Comparison of ENCODE assay signal across 12 cellular contexts in genomic region chr1:107535091-107535490, GRCh38.
DNase-seq lines count a peak whose midpoint lies in the region; ATAC-seq and TF ChIP-seq lines count a peak whose summit lies in the region.
"Had no signal": no experiment of that assay in that cellular context is flagged by ENCODE, and none has a peak within 500 bp of the region (broad histone marks: within the 10 kb centered on the region; RNA-seq: fewer than 3 reads in every experiment).

No MANE protein-coding gene starts in this region.

- no peak overlapping the region for H3K4me3 Mint-ChIP-seq in natural killer cell
- H3K4me3 Mint-ChIP-seq: immature natural killer cell, neural crest cell had no signal

- H3K9me3 Mint-ChIP-seq in natural killer cell, result no peaks in the 10 kb centered on the region
- H3K9me3 Mint-ChIP-seq: immature natural killer cell, neural crest cell had no signal

- H3K4me2 ChIP-seq in BLaER1 treated with 17β-estradiol and CSF1 and Interleukin-3, amounts not matched to agents 10 nM and 100 nM, result peak overlapping the region; percentile 35 to 85 (median 60)

- no peak overlapping the region for H3K27ac Mint-ChIP-seq in natural killer cell
- H3K27ac Mint-ChIP-seq: immature natural killer cell had no signal

- ATAC-seq in GM19452 (IDR thresholded peaks at IDR 0.05; ENCODE audit: unreplicated experiment) (peak; percentile 64), HG03565 (IDR thresholded peaks at IDR 0.05; ENCODE audit: unreplicated experiment) (peak; percentile 70), RWPE2 (ENCODE audit: low read depth) (no peak), natural killer cell (no peak)

- H3K4me3 ChIP-seq in BLaER1 treated with 17β-estradiol and CSF1 and Interleukin-3, amounts not matched to agents 10 nM and 100 nM, result no peak overlapping the region
- H3K4me3 ChIP-seq in RWPE2 (ENCODE audit: severe bottlenecking), result no peak overlapping the region

- H3K27me3 Mint-ChIP-seq in natural killer cell (ENCODE audit: low read depth in 2 of 2), result peaks cover 11 to 14% of the 10 kb centered on the region in 2 donors

- no peaks in the 10 kb centered on the region for H4K20me1 ChIP-seq in BLaER1 treated with 17β-estradiol and CSF1 and Interleukin-3, amounts not matched to agents 10 nM and 100 nM

- H3K36me3 ChIP-seq in BLaER1 treated with 17β-estradiol and CSF1 and Interleukin-3, amounts not matched to agents 10 nM and 100 nM, result 0 out of 22 replicates have a peak, but pooled peaks cover 0 to 6% (median 0%) of the 10 kb centered on the region in 11 experiments
- no peaks in the 10 kb centered on the region for H3K36me3 ChIP-seq in RWPE2 (ENCODE audit: low read depth)

- H3K4me1 ChIP-seq in BLaER1 treated with 17β-estradiol and CSF1 and Interleukin-3, amounts not matched to agents 10 nM and 100 nM, result peaks cover 49 to 71% (median 61%) of the 10 kb centered on the region in 10 experiments
- H3K4me1 ChIP-seq in RWPE2 (ENCODE audit: insufficient read depth, poor library complexity, severe bottlenecking), result peaks cover 51% of the 10 kb centered on the region

- H3K36me3 Mint-ChIP-seq in natural killer cell, result no peaks in the 10 kb centered on the region
- H3K36me3 Mint-ChIP-seq: immature natural killer cell had no signal

- no peaks in the 10 kb centered on the region for H3K27me3 ChIP-seq in BLaER1 treated with 17β-estradiol and CSF1 and Interleukin-3, amounts not matched to agents 10 nM and 100 nM
- H3K27me3 ChIP-seq in RWPE2 (ENCODE audit: insufficient read depth, poor library complexity, severe bottlenecking), result no peaks in the 10 kb centered on the region

- no peak for TF ChIP-seq CTCF in RWPE2 (IDR thresholded peaks at IDR 0.05; ENCODE audit: poor library complexity, severe bottlenecking)
- TF ChIP-seq CTCF in natural killer cell (IDR thresholded peaks at IDR 0.05), result no peak

- intact Hi-C loops in natural killer cell (cut with micrococcal nuclease), result no loop called here

- H3K27ac ChIP-seq in BLaER1 treated with 17β-estradiol and CSF1 and Interleukin-3, amounts not matched to agents 10 nM and 100 nM, result peak overlapping the region in 4 of 11 experiments; percentile 26 to 65 (median 58); a peak in 5 of 22 replicates
- H3K27ac ChIP-seq in RWPE2 (ENCODE audit: poor library complexity, severe bottlenecking), result peak overlapping the region; percentile 81

- no peaks in the 10 kb centered on the region for H3K4me1 Mint-ChIP-seq in natural killer cell
- H3K4me1 Mint-ChIP-seq: immature natural killer cell, neural crest cell had no signal

- DNase-seq in RWPE2 (ENCODE audit: low spot score) (no peak), iPS-NIHi11 (ENCODE audit: low spot score) (no peak), natural killer cell (no peak), foreskin melanocyte (no peak), SIG-M5 (lab: John Stamatoyannopoulos, UW) (no peak)
- DNase-seq: activated T-cell treated with anti-CD3 and anti-CD28 coated beads, Interleukin-2, amount 50 U/mL, for 48 hours; immature natural killer cell; NCI-H774 had no signal

- peaks cover 0 to 48% (median 29%) of the 10 kb centered on the region in 11 experiments; a peak in 15 of 22 replicates for H3K9me3 ChIP-seq in BLaER1 treated with 17β-estradiol and CSF1 and Interleukin-3, amounts not matched to agents 10 nM and 100 nM (replicated peaks in 1 of 11)
- no peaks in the 10 kb centered on the region for H3K9me3 ChIP-seq in RWPE2 (ENCODE audit: severe bottlenecking)

- no peak overlapping the region for H3K9ac ChIP-seq in BLaER1 treated with 17β-estradiol and CSF1 and Interleukin-3, amounts not matched to agents 10 nM and 100 nM

Comparison
In these comparisons a context has a peak if more than half of its experiments do, and no peak if none do; other contexts are left out.
1. ATAC-seq: peak in GM19452 (single experiment) and HG03565 (single experiment); none in RWPE2 (single experiment) and natural killer cell (0 of 3).